In genomic region chr11:78193806-78194205, GRCh38 we compare ENCODE assay signal across 16 cellular contexts. TPM values are rescaled to one million over a fixed set of nuclear protein-coding genes. Genes with fewer than 3 reads are reported as not detected.
A peak's percentile ranks its signal among the peaks of the same experiment; 100 is the strongest.
DNase-seq lines count a peak whose midpoint lies in the region; ATAC-seq and TF ChIP-seq lines count a peak whose summit lies in the region.
"Had no signal": no experiment of that assay in that cellular context is flagged by ENCODE, and none has a peak within 500 bp of the region (broad histone marks: within the 10 kb centered on the region; RNA-seq: fewer than 3 reads in every experiment).

No MANE protein-coding gene starts in this region.

- H3K9me3 ChIP-seq in CD4-positive, alpha-beta T cell (ENCODE audit: control insufficient read depth, low read length) = no peaks in the 10 kb centered on the region
- no peaks in the 10 kb centered on the region for H3K9me3 ChIP-seq in prostate gland

- H3K4me1 ChIP-seq in prostate gland (replicated peaks) = no peaks in the 10 kb centered on the region

- H3K36me3 Mint-ChIP-seq in activated CD8-positive, alpha-beta T cell treated with anti-CD3 and anti-CD28 coated beads, Interleukin-2, amount 10 ng/mL, durations not matched to agents 7 days and 5 days (ENCODE audit: low read depth) = peaks cover 26% of the 10 kb centered on the region
- H3K36me3 Mint-ChIP-seq in activated CD8-positive, alpha-beta T cell treated with anti-CD3 and anti-CD28 coated beads for 36 hours (ENCODE audit: low read depth) = peaks cover 1% of the 10 kb centered on the region
- peaks cover 22% of the 10 kb centered on the region for H3K36me3 Mint-ChIP-seq in CD4-positive, alpha-beta T cell (ENCODE audit: low read depth)

- H3K4me3 Mint-ChIP-seq in activated CD8-positive, alpha-beta T cell treated with anti-CD3 and anti-CD28 coated beads, Interleukin-2, amount 10 ng/mL, durations not matched to agents 7 days and 5 days = no peak overlapping the region
- H3K4me3 Mint-ChIP-seq in activated CD8-positive, alpha-beta T cell treated with anti-CD3 and anti-CD28 coated beads for 36 hours = no peak overlapping the region
- H3K4me3 Mint-ChIP-seq in CD4-positive, alpha-beta T cell = no peak overlapping the region
- H3K4me3 Mint-ChIP-seq: GM23338 had no signal

- no peak overlapping the region for H3K27ac ChIP-seq in CD4-positive, alpha-beta T cell (ENCODE audit: low read depth, low read length)
- H3K27ac ChIP-seq in coronary artery (peak overlapping the region; percentile 45 to 47), prostate gland (no peak overlapping the region)
- H3K27ac ChIP-seq: RWPE1 had no signal

- H3K9me3 Mint-ChIP-seq in activated CD8-positive, alpha-beta T cell treated with anti-CD3 and anti-CD28 coated beads, Interleukin-2, amount 10 ng/mL, durations not matched to agents 7 days and 5 days (ENCODE audit: insufficient read depth) = no peaks in the 10 kb centered on the region
- no peaks in the 10 kb centered on the region for H3K9me3 Mint-ChIP-seq in activated CD8-positive, alpha-beta T cell treated with anti-CD3 and anti-CD28 coated beads for 36 hours
- H3K9me3 Mint-ChIP-seq in CD4-positive, alpha-beta T cell = no peaks in the 10 kb centered on the region
- H3K9me3 Mint-ChIP-seq: GM23338 had no signal

- intact Hi-C loops in activated CD8-positive, alpha-beta T cell treated with anti-CD3 and anti-CD28 coated beads for 36 hours (cut with micrococcal nuclease) = no loop called here
- intact Hi-C loops in CD4-positive, alpha-beta T cell (cut with DNase I, micrococcal nuclease) = loop anchor here in 1 of 2 experiments (5.0 kb wide), 1 partner anchor 112 kb away; no protein-coding TSS in a partner anchor
- intact Hi-C loops in sciatic nerve (cut with DNase I) (no loop called here), prostate gland (cut with DNase I) (no loop called here)

- H3K4me1 Mint-ChIP-seq in activated CD8-positive, alpha-beta T cell treated with anti-CD3 and anti-CD28 coated beads, Interleukin-2, amount 10 ng/mL, durations not matched to agents 7 days and 5 days (ENCODE audit: low read depth) = peaks cover 54% of the 10 kb centered on the region
- peaks cover 35% of the 10 kb centered on the region for H3K4me1 Mint-ChIP-seq in activated CD8-positive, alpha-beta T cell treated with anti-CD3 and anti-CD28 coated beads for 36 hours (ENCODE audit: low read depth)
- peaks cover 58% of the 10 kb centered on the region for H3K4me1 Mint-ChIP-seq in CD4-positive, alpha-beta T cell (ENCODE audit: low read depth)

- no peak for DNase-seq in activated CD8-positive, alpha-beta T cell treated with anti-CD3 and anti-CD28 coated beads, Interleukin-2, amount 10 ng/mL, durations not matched to agents 7 days and 5 days
- DNase-seq in activated CD8-positive, alpha-beta T cell treated with anti-CD3 and anti-CD28 coated beads for 36 hours = no peak
- no peak for DNase-seq in CD4-positive, alpha-beta T cell
- DNase-seq in coronary artery (ENCODE audit: low spot score) (no peak), sciatic nerve (ENCODE audit: low spot score) (peak; percentile 44), NCI-H2196 treated with DMSO at 0.1 percent for 48 hours (lab: John Stamatoyannopoulos, UW; ENCODE audit: unreplicated experiment) (no peak), NCI-H526 treated with DMSO at 0.1 percent for 48 hours (lab: John Stamatoyannopoulos, UW) (no peak), prostate gland (ENCODE audit: low spot score) (no peak)
- DNase-seq: C1 segment of cervical spinal cord, DMS 273 treated with DMSO at 0.1 percent for 48 hours, GF-D8, NCI-H187, NCI-H446 treated with DMSO at 0.1 percent for 48 hours, NCI-H748 treated with DMSO at 0.1 percent for 48 hours had no signal

- H3K4me3 ChIP-seq in coronary artery (no peak overlapping the region), prostate gland (no peak overlapping the region)
- H3K4me3 ChIP-seq: GM23338 had no signal

- H3K36me3 ChIP-seq in prostate gland = no peaks in the 10 kb centered on the region

- 96% methylated on average over 8 of the region's 8 CpGs for WGBS in prostate gland

- TF ChIP-seq POLR2A in prostate gland (IDR thresholded peaks at IDR 0.05) = no peak

- no peak for TF ChIP-seq CTCF in activated CD8-positive, alpha-beta T cell treated with anti-CD3 and anti-CD28 coated beads for 36 hours (IDR thresholded peaks at IDR 0.05)
- TF ChIP-seq CTCF in CD4-positive, alpha-beta T cell (IDR thresholded peaks at IDR 0.05) = no peak
- no peak for TF ChIP-seq CTCF in coronary artery (IDR thresholded peaks at IDR 0.05)
- no peak for TF ChIP-seq CTCF in prostate gland (IDR thresholded peaks at IDR 0.05)

- H3K27me3 Mint-ChIP-seq in activated CD8-positive, alpha-beta T cell treated with anti-CD3 and anti-CD28 coated beads, Interleukin-2, amount 10 ng/mL, durations not matched to agents 7 days and 5 days (ENCODE audit: low read depth) = no peaks in the 10 kb centered on the region
- no peaks in the 10 kb centered on the region for H3K27me3 Mint-ChIP-seq in activated CD8-positive, alpha-beta T cell treated with anti-CD3 and anti-CD28 coated beads for 36 hours
- H3K27me3 Mint-ChIP-seq in CD4-positive, alpha-beta T cell = no peaks in the 10 kb centered on the region

- CTCF ChIA-PET in activated CD8-positive, alpha-beta T cell treated with anti-CD3 and anti-CD28 coated beads, Interleukin-2, amount 10 ng/mL, durations not matched to agents 7 days and 5 days (lab: Charles Lee) = interaction anchor here (0.8 to 2.2 kb wide), 4 partner anchors 9 to 371 kb away, joined by 3 to 8 read pairs (median 4); no protein-coding TSS in a partner anchor
- CTCF ChIA-PET in activated CD8-positive, alpha-beta T cell treated with anti-CD3 and anti-CD28 coated beads for 36 hours (lab: Charles Lee) = interaction anchor here (1.7 kb wide), 1 partner anchor 9 kb away, joined by 6 read pairs; no protein-coding TSS in a partner anchor
- CTCF ChIA-PET in CD4-positive, alpha-beta T cell (lab: Charles Lee) = no interaction called here

- ATAC-seq in activated CD8-positive, alpha-beta T cell treated with anti-CD3 and anti-CD28 coated beads, Interleukin-2, amount 10 ng/mL, durations not matched to agents 7 days and 5 days = no peak
- no peak for ATAC-seq in activated CD8-positive, alpha-beta T cell treated with anti-CD3 and anti-CD28 coated beads for 36 hours
- no peak for ATAC-seq in CD4-positive, alpha-beta T cell (ENCODE audit: poor library complexity)
- no peak for ATAC-seq in sciatic nerve
- ATAC-seq: GM23338 had no signal

- POLR2A ChIA-PET in activated CD8-positive, alpha-beta T cell treated with anti-CD3 and anti-CD28 coated beads, Interleukin-2, amount 10 ng/mL, durations not matched to agents 7 days and 5 days (lab: Charles Lee) = interaction anchor here (1.2 kb wide), 2 partner anchors 9 to 54 kb away, joined by 3 to 5 read pairs; partner anchors contain the start of gene ALG8
- POLR2A ChIA-PET in activated CD8-positive, alpha-beta T cell treated with anti-CD3 and anti-CD28 coated beads for 36 hours (lab: Charles Lee) = no interaction called here
- POLR2A ChIA-PET in CD4-positive, alpha-beta T cell (lab: Charles Lee) = interaction anchor here (1.4 kb wide), 1 partner anchor 9 kb away, joined by 4 read pairs; no protein-coding TSS in a partner anchor

- H3K27me3 ChIP-seq in CD4-positive, alpha-beta T cell (ENCODE audit: control insufficient read depth, insufficient read depth, low read length) = no peaks in the 10 kb centered on the region
- no peaks in the 10 kb centered on the region for H3K27me3 ChIP-seq in prostate gland (replicated peaks; ENCODE audit: insufficient read depth)

- peak overlapping the region; percentile 25 for H3K27ac Mint-ChIP-seq in activated CD8-positive, alpha-beta T cell treated with anti-CD3 and anti-CD28 coated beads, Interleukin-2, amount 10 ng/mL, durations not matched to agents 7 days and 5 days
- H3K27ac Mint-ChIP-seq in activated CD8-positive, alpha-beta T cell treated with anti-CD3 and anti-CD28 coated beads for 36 hours = no peak overlapping the region
- H3K27ac Mint-ChIP-seq in CD4-positive, alpha-beta T cell = peak overlapping the region; percentile 69
- H3K27ac Mint-ChIP-seq: GM23338 had no signal

RNA-seq across cellular contexts. Expression of gene USP35, which starts 5.1 kb away (rescaled TPM):
- total RNA-seq in activated CD8-positive, alpha-beta T cell treated with anti-CD3 and anti-CD28 coated beads, Interleukin-2, amount 10 ng/mL, durations not matched to agents 7 days and 5 days = 10 to 100 TPM; 11.9 to 12.8 TPM
- 1 to 10 TPM; 6.8 to 7.7 TPM for total RNA-seq in activated CD8-positive, alpha-beta T cell treated with anti-CD3 and anti-CD28 coated beads for 36 hours
- total RNA-seq in CD4-positive, alpha-beta T cell = 10 to 100 TPM; 29.2 to 33.1 TPM
- 11.5 TPM for total RNA-seq in sciatic nerve
- 10 to 100 TPM in 1 of 2 donors, 1 to 10 TPM in 1; 3.4 to 13.6 TPM for total RNA-seq in prostate gland

RNA-seq across cellular contexts. Expression of gene KCTD21, which starts 5.4 kb away (rescaled TPM):
- 1 to 10 TPM; 7.1 to 7.8 TPM for total RNA-seq in activated CD8-positive, alpha-beta T cell treated with anti-CD3 and anti-CD28 coated beads, Interleukin-2, amount 10 ng/mL, durations not matched to agents 7 days and 5 days
- total RNA-seq in activated CD8-positive, alpha-beta T cell treated with anti-CD3 and anti-CD28 coated beads for 36 hours = 1 to 10 TPM; 4.1 to 5.2 TPM
- 1 to 10 TPM; 3.5 to 6.5 TPM for total RNA-seq in CD4-positive, alpha-beta T cell
- total RNA-seq in sciatic nerve (13.7 TPM), prostate gland (10 to 100 TPM in 1 of 2 donors, 1 to 10 TPM in 1; 7.3 to 12.2 TPM)

RNA-seq across cellular contexts. Expression of gene ALG8, which starts 54.4 kb away (rescaled TPM):
- total RNA-seq in activated CD8-positive, alpha-beta T cell treated with anti-CD3 and anti-CD28 coated beads, Interleukin-2, amount 10 ng/mL, durations not matched to agents 7 days and 5 days = 10 to 100 TPM; 49.9 to 51.7 TPM
- 10 to 100 TPM; 45.5 to 47.7 TPM for total RNA-seq in activated CD8-positive, alpha-beta T cell treated with anti-CD3 and anti-CD28 coated beads for 36 hours
- 10 to 100 TPM; 14.4 to 14.9 TPM for total RNA-seq in CD4-positive, alpha-beta T cell
- total RNA-seq in sciatic nerve = 30.9 TPM
- total RNA-seq in prostate gland = 10 to 100 TPM; 34.0 to 50.3 TPM

Comparison
In these comparisons a context has a peak if more than half of its experiments do, and no peak if none do; other contexts are left out.
1. H3K27ac ChIP-seq: peak in coronary artery (2 of 2); none in CD4-positive, alpha-beta T cell (single experiment) and prostate gland (0 of 2).